1 cellular context compared by ENCODE assay signal in the genomic region with DNA sequence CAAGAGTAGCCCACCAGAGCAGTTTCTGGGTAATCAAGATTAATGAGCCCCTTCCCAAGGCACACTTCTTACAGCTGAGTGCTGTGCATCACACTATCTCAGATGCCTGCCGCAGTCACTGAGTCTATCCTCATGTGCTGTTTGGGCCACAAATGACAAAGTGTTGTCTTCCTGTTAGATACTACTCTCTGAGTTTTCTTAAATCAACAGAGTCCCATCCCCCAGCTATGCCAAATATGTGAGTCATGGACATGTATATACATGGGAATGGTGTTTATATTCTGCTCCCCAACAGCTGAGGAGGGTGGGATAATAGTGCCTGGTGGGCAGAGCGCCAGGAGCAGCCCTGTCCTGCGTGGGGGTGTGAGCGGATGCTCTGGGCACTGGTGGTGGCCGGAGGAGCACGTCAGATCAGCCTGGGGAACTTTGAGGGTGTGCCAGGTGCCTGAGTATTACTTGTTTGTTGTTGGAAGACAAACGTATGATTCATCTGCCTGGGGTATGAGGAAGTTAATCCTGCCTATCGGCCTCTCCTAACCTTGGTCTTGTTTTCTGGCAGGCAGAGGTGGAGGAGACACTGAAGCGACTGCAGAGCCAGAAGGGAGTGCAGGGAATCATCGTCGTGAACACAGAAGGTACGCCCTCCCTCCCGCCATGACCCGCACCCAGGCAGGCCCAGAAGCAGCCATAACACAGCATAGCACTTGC.
TF ChIP-seq lines count a peak whose summit lies in the region.

No MANE protein-coding gene starts in this region.

TF ChIP-seq in HepG2, 621 proteins besides CTCF, POLR2A, EP300 and RAD21 (continued from another document and continues in another):
- TF ChIP-seq, protein P1, sequence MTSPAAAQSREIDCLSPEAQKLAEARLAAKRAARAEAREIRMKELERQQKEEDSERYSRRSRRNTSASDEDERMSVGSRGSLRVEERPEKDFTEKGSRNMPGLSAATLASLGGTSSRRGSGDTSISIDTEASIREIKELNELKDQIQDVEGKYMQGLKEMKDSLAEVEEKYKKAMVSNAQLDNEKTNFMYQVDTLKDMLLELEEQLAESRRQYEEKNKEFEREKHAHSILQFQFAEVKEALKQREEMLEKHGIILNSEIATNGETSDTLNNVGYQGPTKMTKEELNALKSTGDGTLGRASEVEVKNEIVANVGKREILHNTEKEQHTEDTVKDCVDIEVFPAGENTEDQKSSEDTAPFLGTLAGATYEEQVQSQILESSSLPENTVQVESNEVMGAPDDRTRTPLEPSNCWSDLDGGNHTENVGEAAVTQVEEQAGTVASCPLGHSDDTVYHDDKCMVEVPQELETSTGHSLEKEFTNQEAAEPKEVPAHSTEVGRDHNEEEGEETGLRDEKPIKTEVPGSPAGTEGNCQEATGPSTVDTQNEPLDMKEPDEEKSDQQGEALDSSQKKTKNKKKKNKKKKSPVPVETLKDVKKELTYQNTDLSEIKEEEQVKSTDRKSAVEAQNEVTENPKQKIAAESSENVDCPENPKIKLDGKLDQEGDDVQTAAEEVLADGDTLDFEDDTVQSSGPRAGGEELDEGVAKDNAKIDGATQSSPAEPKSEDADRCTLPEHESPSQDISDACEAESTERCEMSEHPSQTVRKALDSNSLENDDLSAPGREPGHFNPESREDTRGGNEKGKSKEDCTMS (CRISPR knock-in tag; conservative IDR thresholded peaks at IDR 0.05) = no peak
- TF ChIP-seq GATAD2A (CRISPR knock-in tag; IDR thresholded peaks at IDR 0.05) (peak; percentile 93), EEA1 (CRISPR knock-in tag; IDR thresholded peaks at IDR 0.05; ENCODE audit: borderline replicate concordance) (no peak), KDM3A (CRISPR knock-in tag; IDR thresholded peaks at IDR 0.05; ENCODE audit: low read depth) (no peak), HNRNPH1 (optimal IDR thresholded peaks at IDR 0.05; ENCODE audit: low read depth, low read length) (no peak), PRPF4 (IDR thresholded peaks at IDR 0.05; ENCODE audit: low read depth, low read length, poor library complexity, severe bottlenecking) (peak; percentile 67), ZSCAN31 (CRISPR knock-in tag; IDR thresholded peaks at IDR 0.05; ENCODE audit: low read depth) (no peak), DMAP1 (CRISPR knock-in tag; IDR thresholded peaks at IDR 0.05) (peak; percentile 82; the same call in 1 of the 2 replicates), RARA (CRISPR knock-in tag; IDR thresholded peaks at IDR 0.05) (peak; percentile 90), THYN1 (CRISPR knock-in tag; IDR thresholded peaks at IDR 0.05; ENCODE audit: borderline replicate concordance, low read depth) (no peak), ZEB1 (IDR thresholded peaks at IDR 0.05; ENCODE audit: insufficient replicate concordance, low read depth) (no peak), ZFP90 (CRISPR knock-in tag; IDR thresholded peaks at IDR 0.05; ENCODE audit: borderline replicate concordance) (peak; percentile 61; the same call in 1 of the 2 replicates), ZNF709 (CRISPR knock-in tag; IDR thresholded peaks at IDR 0.05) (peak; percentile 48; the same call in 1 of the 2 replicates), GFI1 (CRISPR knock-in tag; IDR thresholded peaks at IDR 0.05; ENCODE audit: borderline replicate concordance) (peak; percentile 66; the same call in 1 of the 2 replicates), ISX (CRISPR knock-in tag; conservative IDR thresholded peaks at IDR 0.05) (no peak), ISL2 (CRISPR knock-in tag; IDR thresholded peaks at IDR 0.05) (peak; percentile 57; the same call in 1 of the 2 replicates), TCF7 (IDR thresholded peaks at IDR 0.05; ENCODE audit: low read depth) (peak; percentile 77), FOXM1 (CRISPR knock-in tag; IDR thresholded peaks at IDR 0.05) (no peak), ARHGAP35 (CRISPR knock-in tag; IDR thresholded peaks at IDR 0.05; ENCODE audit: borderline replicate concordance) (no peak; the same call in none of the 2 replicates), BHLHE40 (IDR thresholded peaks at IDR 0.05; ENCODE audit: low read length) (no peak), GTF2F1 (IDR thresholded peaks at IDR 0.05; ENCODE audit: low read length) (no peak; the same call in 1 of the 2 replicates), PCBP1 (IDR thresholded peaks at IDR 0.05; ENCODE audit: borderline replicate concordance, low read depth, low read length) (no peak), ZNF234 (CRISPR knock-in tag; conservative IDR thresholded peaks at IDR 0.05) (no peak), HHEX (CRISPR knock-in tag; IDR thresholded peaks at IDR 0.05) (peak; percentile 57; the same call in 1 of the 2 replicates), ZNF768 (CRISPR knock-in tag; IDR thresholded peaks at IDR 0.05) (peak; percentile 39), ZNF615 (CRISPR knock-in tag; IDR thresholded peaks at IDR 0.05; ENCODE audit: borderline replicate concordance) (0 out of 2 replicates have a peak, but pooled peaks have one; percentile 30), MATR3 (CRISPR knock-in tag; IDR thresholded peaks at IDR 0.05) (no peak), ZBTB1 (CRISPR knock-in tag; IDR thresholded peaks at IDR 0.05; ENCODE audit: borderline replicate concordance) (no peak)
- TF ChIP-seq, protein P2, sequence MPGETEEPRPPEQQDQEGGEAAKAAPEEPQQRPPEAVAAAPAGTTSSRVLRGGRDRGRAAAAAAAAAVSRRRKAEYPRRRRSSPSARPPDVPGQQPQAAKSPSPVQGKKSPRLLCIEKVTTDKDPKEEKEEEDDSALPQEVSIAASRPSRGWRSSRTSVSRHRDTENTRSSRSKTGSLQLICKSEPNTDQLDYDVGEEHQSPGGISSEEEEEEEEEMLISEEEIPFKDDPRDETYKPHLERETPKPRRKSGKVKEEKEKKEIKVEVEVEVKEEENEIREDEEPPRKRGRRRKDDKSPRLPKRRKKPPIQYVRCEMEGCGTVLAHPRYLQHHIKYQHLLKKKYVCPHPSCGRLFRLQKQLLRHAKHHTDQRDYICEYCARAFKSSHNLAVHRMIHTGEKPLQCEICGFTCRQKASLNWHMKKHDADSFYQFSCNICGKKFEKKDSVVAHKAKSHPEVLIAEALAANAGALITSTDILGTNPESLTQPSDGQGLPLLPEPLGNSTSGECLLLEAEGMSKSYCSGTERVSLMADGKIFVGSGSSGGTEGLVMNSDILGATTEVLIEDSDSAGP (CRISPR knock-in tag; IDR thresholded peaks at IDR 0.05; ENCODE audit: borderline replicate concordance) = peak; percentile 90
- TF ChIP-seq, protein P3, sequence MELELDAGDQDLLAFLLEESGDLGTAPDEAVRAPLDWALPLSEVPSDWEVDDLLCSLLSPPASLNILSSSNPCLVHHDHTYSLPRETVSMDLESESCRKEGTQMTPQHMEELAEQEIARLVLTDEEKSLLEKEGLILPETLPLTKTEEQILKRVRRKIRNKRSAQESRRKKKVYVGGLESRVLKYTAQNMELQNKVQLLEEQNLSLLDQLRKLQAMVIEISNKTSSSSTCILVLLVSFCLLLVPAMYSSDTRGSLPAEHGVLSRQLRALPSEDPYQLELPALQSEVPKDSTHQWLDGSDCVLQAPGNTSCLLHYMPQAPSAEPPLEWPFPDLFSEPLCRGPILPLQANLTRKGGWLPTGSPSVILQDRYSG (CRISPR knock-in tag; IDR thresholded peaks at IDR 0.05) = 0 out of 2 replicates have a peak, but pooled peaks have one; percentile 60
- TF ChIP-seq, protein P4, sequence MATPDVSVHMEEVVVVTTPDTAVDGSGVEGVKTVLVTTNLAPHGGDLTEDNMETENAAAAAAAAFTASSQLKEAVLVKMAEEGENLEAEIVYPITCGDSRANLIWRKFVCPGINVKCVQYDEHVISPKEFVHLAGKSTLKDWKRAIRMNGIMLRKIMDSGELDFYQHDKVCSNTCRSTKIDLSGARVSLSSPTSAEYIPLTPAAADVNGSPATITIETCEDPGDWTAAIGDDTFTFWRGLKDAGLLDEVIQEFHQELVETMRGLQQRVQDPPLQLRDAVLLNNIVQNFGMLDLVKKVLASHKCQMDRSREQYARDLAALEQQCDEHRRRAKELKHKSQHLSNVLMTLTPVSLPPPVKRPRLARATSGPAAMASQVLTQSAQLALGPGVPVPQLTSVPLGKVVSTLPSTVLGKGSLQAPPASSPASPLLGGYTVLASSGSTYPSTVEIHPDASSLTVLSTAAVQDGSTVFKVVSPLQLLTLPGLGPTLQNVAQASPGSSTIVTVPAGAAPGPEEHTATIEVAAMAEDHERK (CRISPR knock-in tag; IDR thresholded peaks at IDR 0.05; ENCODE audit: low read depth) = no peak
- TF ChIP-seq, protein P5, sequence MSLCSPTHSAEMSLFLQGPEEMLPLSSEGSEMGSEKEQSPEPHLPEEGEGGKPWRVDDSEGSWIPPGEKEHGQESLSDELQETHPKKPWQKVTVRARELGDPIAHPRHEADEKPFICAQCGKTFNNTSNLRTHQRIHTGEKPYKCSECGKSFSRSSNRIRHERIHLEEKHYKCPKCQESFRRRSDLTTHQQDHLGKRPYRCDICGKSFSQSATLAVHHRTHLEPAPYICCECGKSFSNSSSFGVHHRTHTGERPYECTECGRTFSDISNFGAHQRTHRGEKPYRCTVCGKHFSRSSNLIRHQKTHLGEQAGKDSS (CRISPR knock-in tag; IDR thresholded peaks at IDR 0.05; ENCODE audit: borderline replicate concordance, low read depth) = peak; percentile 90; the same call in 1 of the 2 replicates
- TF ChIP-seq, protein P6, sequence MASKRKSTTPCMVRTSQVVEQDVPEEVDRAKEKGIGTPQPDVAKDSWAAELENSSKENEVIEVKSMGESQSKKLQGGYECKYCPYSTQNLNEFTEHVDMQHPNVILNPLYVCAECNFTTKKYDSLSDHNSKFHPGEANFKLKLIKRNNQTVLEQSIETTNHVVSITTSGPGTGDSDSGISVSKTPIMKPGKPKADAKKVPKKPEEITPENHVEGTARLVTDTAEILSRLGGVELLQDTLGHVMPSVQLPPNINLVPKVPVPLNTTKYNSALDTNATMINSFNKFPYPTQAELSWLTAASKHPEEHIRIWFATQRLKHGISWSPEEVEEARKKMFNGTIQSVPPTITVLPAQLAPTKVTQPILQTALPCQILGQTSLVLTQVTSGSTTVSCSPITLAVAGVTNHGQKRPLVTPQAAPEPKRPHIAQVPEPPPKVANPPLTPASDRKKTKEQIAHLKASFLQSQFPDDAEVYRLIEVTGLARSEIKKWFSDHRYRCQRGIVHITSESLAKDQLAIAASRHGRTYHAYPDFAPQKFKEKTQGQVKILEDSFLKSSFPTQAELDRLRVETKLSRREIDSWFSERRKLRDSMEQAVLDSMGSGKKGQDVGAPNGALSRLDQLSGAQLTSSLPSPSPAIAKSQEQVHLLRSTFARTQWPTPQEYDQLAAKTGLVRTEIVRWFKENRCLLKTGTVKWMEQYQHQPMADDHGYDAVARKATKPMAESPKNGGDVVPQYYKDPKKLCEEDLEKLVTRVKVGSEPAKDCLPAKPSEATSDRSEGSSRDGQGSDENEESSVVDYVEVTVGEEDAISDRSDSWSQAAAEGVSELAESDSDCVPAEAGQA (IDR thresholded peaks at IDR 0.05; ENCODE audit: low read depth) = peak; percentile 82; the same call in 1 of the 2 replicates
- TF ChIP-seq, protein P6 (CRISPR knock-in tag; IDR thresholded peaks at IDR 0.05; ENCODE audit: borderline replicate concordance) = 0 out of 2 replicates have a peak, but pooled peaks have one; percentile 12
- TF ChIP-seq, protein P7, sequence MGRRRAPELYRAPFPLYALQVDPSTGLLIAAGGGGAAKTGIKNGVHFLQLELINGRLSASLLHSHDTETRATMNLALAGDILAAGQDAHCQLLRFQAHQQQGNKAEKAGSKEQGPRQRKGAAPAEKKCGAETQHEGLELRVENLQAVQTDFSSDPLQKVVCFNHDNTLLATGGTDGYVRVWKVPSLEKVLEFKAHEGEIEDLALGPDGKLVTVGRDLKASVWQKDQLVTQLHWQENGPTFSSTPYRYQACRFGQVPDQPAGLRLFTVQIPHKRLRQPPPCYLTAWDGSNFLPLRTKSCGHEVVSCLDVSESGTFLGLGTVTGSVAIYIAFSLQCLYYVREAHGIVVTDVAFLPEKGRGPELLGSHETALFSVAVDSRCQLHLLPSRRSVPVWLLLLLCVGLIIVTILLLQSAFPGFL (CRISPR knock-in tag; IDR thresholded peaks at IDR 0.05) = no peak
- TF ChIP-seq, protein P8, sequence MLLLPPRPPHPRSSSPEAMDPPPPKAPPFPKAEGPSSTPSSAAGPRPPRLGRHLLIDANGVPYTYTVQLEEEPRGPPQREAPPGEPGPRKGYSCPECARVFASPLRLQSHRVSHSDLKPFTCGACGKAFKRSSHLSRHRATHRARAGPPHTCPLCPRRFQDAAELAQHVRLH (CRISPR knock-in tag; IDR thresholded peaks at IDR 0.05; ENCODE audit: borderline replicate concordance, low read depth) = peak; percentile 93
- TF ChIP-seq, protein P9, sequence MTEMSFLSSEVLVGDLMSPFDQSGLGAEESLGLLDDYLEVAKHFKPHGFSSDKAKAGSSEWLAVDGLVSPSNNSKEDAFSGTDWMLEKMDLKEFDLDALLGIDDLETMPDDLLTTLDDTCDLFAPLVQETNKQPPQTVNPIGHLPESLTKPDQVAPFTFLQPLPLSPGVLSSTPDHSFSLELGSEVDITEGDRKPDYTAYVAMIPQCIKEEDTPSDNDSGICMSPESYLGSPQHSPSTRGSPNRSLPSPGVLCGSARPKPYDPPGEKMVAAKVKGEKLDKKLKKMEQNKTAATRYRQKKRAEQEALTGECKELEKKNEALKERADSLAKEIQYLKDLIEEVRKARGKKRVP (CRISPR knock-in tag; IDR thresholded peaks at IDR 0.05) = peak in 1 of 2 experiments; percentile 78; a peak in 2 of 4 replicates
- TF ChIP-seq, protein P10, sequence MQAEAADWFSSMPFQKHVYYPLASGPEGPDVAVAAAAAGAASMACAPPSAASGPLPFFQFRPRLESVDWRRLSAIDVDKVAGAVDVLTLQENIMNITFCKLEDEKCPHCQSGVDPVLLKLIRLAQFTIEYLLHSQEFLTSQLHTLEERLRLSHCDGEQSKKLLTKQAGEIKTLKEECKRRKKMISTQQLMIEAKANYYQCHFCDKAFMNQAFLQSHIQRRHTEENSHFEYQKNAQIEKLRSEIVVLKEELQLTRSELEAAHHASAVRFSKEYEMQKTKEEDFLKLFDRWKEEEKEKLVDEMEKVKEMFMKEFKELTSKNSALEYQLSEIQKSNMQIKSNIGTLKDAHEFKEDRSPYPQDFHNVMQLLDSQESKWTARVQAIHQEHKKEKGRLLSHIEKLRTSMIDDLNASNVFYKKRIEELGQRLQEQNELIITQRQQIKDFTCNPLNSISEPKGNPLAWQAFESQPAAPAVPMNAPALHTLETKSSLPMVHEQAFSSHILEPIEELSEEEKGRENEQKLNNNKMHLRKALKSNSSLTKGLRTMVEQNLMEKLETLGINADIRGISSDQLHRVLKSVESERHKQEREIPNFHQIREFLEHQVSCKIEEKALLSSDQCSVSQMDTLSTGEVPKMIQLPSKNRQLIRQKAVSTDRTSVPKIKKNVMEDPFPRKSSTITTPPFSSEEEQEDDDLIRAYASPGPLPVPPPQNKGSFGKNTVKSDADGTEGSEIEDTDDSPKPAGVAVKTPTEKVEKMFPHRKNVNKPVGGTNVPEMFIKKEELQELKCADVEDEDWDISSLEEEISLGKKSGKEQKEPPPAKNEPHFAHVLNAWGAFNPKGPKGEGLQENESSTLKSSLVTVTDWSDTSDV (CRISPR knock-in tag; IDR thresholded peaks at IDR 0.05) = no peak
